In the genomic region with DNA sequence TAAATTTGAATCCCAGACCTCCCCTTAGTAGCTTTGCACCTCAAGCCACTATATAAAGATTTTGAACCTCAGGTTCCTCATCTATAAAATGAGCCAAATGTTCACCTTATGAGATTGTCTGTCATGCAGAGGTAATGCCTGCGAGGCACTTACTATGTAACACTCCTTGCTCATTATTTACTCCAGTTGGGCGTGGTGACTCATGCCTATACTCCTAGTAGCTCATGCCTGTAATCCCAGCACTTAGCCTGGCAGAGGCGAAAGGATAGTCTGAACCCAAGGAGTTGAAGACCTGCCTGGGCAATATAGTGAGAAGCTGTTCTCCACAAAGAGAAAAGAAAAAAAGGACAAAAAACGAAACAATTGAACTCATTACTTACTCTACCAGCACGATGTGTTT, we compare ENCODE assay signal across 21 cellular contexts.
DNase-seq lines count a peak whose midpoint lies in the region; ATAC-seq, FAIRE-seq and TF ChIP-seq lines count a peak whose summit lies in the region.
"Had no signal": no experiment of that assay in that cellular context is flagged by ENCODE, and none has a peak within 500 bp of the region (broad histone marks: within the 10 kb centered on the region; RNA-seq: fewer than 3 reads in every experiment).

No MANE protein-coding gene starts in this region.

- no peak for TF ChIP-seq CTCF in CD4-positive, alpha-beta T cell (IDR thresholded peaks at IDR 0.05)
- TF ChIP-seq CTCF in dorsolateral prefrontal cortex (IDR thresholded peaks at IDR 0.05 in 54 of 56, conservative IDR thresholded peaks at IDR 0.05 in 2 of 56; ENCODE audit: low read depth in 1 of 56, partially characterized antibody in 56 of 56), result no peak

- peak; percentile 58 for FAIRE-seq in H54 (lab: Jason Lieb, UNC)
- FAIRE-seq: frontal cortex had no signal

- peak overlapping the region; percentile 31 for H3K27ac Mint-ChIP-seq in CD4-positive, alpha-beta T cell
- H3K27ac Mint-ChIP-seq in T-cell, result peak overlapping the region; percentile 50 to 90
- H3K27ac Mint-ChIP-seq: activated CD4-positive, alpha-beta T cell treated with anti-CD3 and anti-CD28 coated beads, Interleukin-2, amount 10 ng/mL, durations not matched to agents 7 days and 5 days; activated naive CD4-positive, alpha-beta T cell treated with anti-CD3 and anti-CD28 coated beads, Interleukin-2, amount 10 ng/mL, durations not matched to agents 7 days and 5 days; GM23338 had no signal

- peaks cover 76% of the 10 kb centered on the region for H3K4me1 Mint-ChIP-seq in CD4-positive, alpha-beta T cell (ENCODE audit: low read depth)
- H3K4me1 Mint-ChIP-seq in T-cell, result peaks cover 77 to 81% (median 80%) of the 10 kb centered on the region in 3 donors

- no peak for ATAC-seq in CD4-positive, alpha-beta T cell (ENCODE audit: poor library complexity)
- ATAC-seq in T-cell (replicated peaks in 1 of 4), result no peak
- no peak for ATAC-seq in HG02981 (IDR thresholded peaks at IDR 0.05; ENCODE audit: unreplicated experiment)
- ATAC-seq: GM23338; Panc1; stimulated activated naive CD8-positive, alpha-beta T cell treated with anti-CD3 and anti-CD28 coated beads, Interleukin-15, Interleukin-2, amounts not matched to agents 100 U/mL and 50 U/mL, for 24 hours had no signal

- intact Hi-C loops in CD4-positive, alpha-beta T cell (cut with DNase I, micrococcal nuclease), result no loop called here
- intact Hi-C loops in dorsolateral prefrontal cortex (cut with DNase I), result no loop called here

- CTCF ChIA-PET in CD4-positive, alpha-beta T cell (lab: Charles Lee), result no interaction called here
- CTCF ChIA-PET in T-cell (lab: Charles Lee), result interaction anchor here in 1 of 2 donors (0.8 kb wide), 1 partner anchor 90 kb away, joined by 5 read pairs; no protein-coding TSS in a partner anchor

- no peak overlapping the region for H3K4me3 Mint-ChIP-seq in CD4-positive, alpha-beta T cell
- no peak overlapping the region for H3K4me3 Mint-ChIP-seq in T-cell
- H3K4me3 Mint-ChIP-seq: activated CD4-positive, alpha-beta T cell treated with anti-CD3 and anti-CD28 coated beads, Interleukin-2, amount 10 ng/mL, durations not matched to agents 7 days and 5 days; activated naive CD4-positive, alpha-beta T cell treated with anti-CD3 and anti-CD28 coated beads, Interleukin-2, amount 10 ng/mL, durations not matched to agents 7 days and 5 days; GM23338 had no signal

- no peak for DNase-seq in CD4-positive, alpha-beta T cell
- DNase-seq in H54 (ENCODE audit: insufficient read length, low spot score) (no peak), T-cell (no peak), islet precursor cell (peak; percentile 70), NCI-H524 (lab: John Stamatoyannopoulos, UW) (no peak), NCI-H1105 treated with DMSO at 0.1 percent for 48 hours (lab: John Stamatoyannopoulos, UW) (no peak), dorsolateral prefrontal cortex (no peak)
- DNase-seq: activated CD4-positive, alpha-beta T cell treated with anti-CD3 and anti-CD28 coated beads, Interleukin-2, amount 10 ng/mL, durations not matched to agents 7 days and 5 days; activated naive CD4-positive, alpha-beta T cell treated with anti-CD3 and anti-CD28 coated beads, Interleukin-2, amount 10 ng/mL, durations not matched to agents 7 days and 5 days; activated T-cell treated with anti-CD3 and anti-CD28 coated beads for 4 hours; EL; NCI-H1048; NCI-H82; occipital lobe; stimulated activated naive CD8-positive, alpha-beta T cell treated with anti-CD3 and anti-CD28 coated beads, Interleukin-15, Interleukin-2, amounts not matched to agents 100 U/mL and 50 U/mL, for 24 hours; transverse colon had no signal

- no peaks in the 10 kb centered on the region for H3K9me3 ChIP-seq in CD4-positive, alpha-beta T cell (ENCODE audit: control insufficient read depth, low read length)
- H3K9me3 ChIP-seq: right atrium auricular region, transverse colon had no signal

- H3K4me3 ChIP-seq in dorsolateral prefrontal cortex, result no peak overlapping the region
- H3K4me3 ChIP-seq: GM23338, right atrium auricular region, transverse colon had no signal

- H3K27me3 Mint-ChIP-seq in CD4-positive, alpha-beta T cell, result no peaks in the 10 kb centered on the region
- no peaks in the 10 kb centered on the region for H3K27me3 Mint-ChIP-seq in T-cell
- H3K27me3 Mint-ChIP-seq: activated CD4-positive, alpha-beta T cell treated with anti-CD3 and anti-CD28 coated beads, Interleukin-2, amount 10 ng/mL, durations not matched to agents 7 days and 5 days; activated naive CD4-positive, alpha-beta T cell treated with anti-CD3 and anti-CD28 coated beads, Interleukin-2, amount 10 ng/mL, durations not matched to agents 7 days and 5 days had no signal

- no peak overlapping the region for H3K27ac ChIP-seq in CD4-positive, alpha-beta T cell (ENCODE audit: low read depth, low read length)
- no peak overlapping the region for H3K27ac ChIP-seq in dorsolateral prefrontal cortex
- H3K27ac ChIP-seq: right atrium auricular region, transverse colon had no signal

- H3K27me3 ChIP-seq in CD4-positive, alpha-beta T cell (ENCODE audit: control insufficient read depth, insufficient read depth, low read length), result no peaks in the 10 kb centered on the region
- no peaks in the 10 kb centered on the region for H3K27me3 ChIP-seq in dorsolateral prefrontal cortex
- H3K27me3 ChIP-seq: right atrium auricular region, transverse colon had no signal

- no peak for TF ChIP-seq POLR2A in H54 (IDR thresholded peaks at IDR 0.05; ENCODE audit: low read depth, low read length)

- H3K36me3 Mint-ChIP-seq in CD4-positive, alpha-beta T cell (ENCODE audit: low read depth), result peaks cover 37% of the 10 kb centered on the region
- H3K36me3 Mint-ChIP-seq in T-cell, result peaks cover 36% of the 10 kb centered on the region

- H3K9me3 Mint-ChIP-seq in CD4-positive, alpha-beta T cell, result no peaks in the 10 kb centered on the region
- no peaks in the 10 kb centered on the region for H3K9me3 Mint-ChIP-seq in T-cell
- H3K9me3 Mint-ChIP-seq: activated naive CD4-positive, alpha-beta T cell treated with anti-CD3 and anti-CD28 coated beads, Interleukin-2, amount 10 ng/mL, durations not matched to agents 7 days and 5 days; GM23338 had no signal

- POLR2A ChIA-PET in CD4-positive, alpha-beta T cell (lab: Charles Lee), result interaction anchor here (0.9 kb wide), 1 partner anchor 80 kb away, joined by 3 read pairs; no protein-coding TSS in a partner anchor
- POLR2A ChIA-PET in T-cell (lab: Charles Lee), result no interaction called here
